ENCODE assay signal across 17 cellular contexts in the genomic region with DNA sequence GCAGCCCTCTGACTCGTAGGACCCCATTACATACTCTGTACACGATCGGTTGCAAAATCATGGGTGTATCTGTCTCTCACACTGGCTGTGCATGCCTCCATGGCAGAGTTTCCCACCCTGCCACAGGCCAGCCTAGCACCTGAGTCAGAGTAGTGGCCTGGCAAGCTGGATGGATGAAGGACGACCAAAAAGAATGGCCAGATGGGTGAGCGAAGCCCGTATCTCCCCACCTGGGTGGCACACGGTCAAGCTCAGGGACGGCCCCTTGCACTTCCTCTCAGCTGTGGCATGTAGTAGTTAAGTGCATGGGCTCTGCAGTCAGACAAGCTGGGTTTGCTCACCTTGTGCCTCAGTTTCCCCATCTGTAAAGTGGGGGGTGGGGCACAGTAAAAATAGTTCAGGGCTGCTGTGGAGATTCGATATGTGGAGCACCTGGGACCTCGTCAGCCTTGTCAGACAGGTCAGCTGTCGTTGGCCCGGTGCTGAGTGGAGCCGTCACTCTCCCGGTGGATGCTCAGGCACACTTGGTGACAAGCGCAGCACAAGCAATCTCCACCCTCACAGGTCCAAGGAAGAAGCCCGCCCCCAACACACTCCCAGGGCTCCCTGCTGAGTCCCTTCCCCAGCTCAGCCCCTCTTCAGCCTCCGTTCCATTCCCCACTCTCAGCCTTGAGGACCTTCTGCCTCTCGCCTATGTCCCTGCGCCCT. TPM values are rescaled to one million over a fixed set of nuclear protein-coding genes. Genes with fewer than 3 reads are reported as not detected.
DNase-seq lines count a peak whose midpoint lies in the region; ATAC-seq and TF ChIP-seq lines count a peak whose summit lies in the region.
"Had no signal": no experiment of that assay in that cellular context is flagged by ENCODE, and none has a peak within 500 bp of the region (broad histone marks: within the 10 kb centered on the region; RNA-seq: fewer than 3 reads in every experiment).

No MANE protein-coding gene starts in this region.

- H3K27me3 ChIP-seq in psoas muscle (ENCODE audit: insufficient read depth in 3 of 3, low read length in 2 of 3) (no peaks in the 10 kb centered on the region), WERI-Rb-1 (ENCODE audit: insufficient read depth, low read depth, severe bottlenecking) (no peaks in the 10 kb centered on the region)

- no peak for TF ChIP-seq CTCF in psoas muscle (IDR thresholded peaks at IDR 0.05)
- TF ChIP-seq CTCF in WERI-Rb-1 (IDR thresholded peaks at IDR 0.05; ENCODE audit: low read depth, low read length): no peak

- DNase-seq in DMS79 treated with DMSO at 0.1 percent for 48 hours (lab: John Stamatoyannopoulos, UW) (peak; percentile 92), NCI-H226 (peak; percentile 48), psoas muscle (no peak), sciatic nerve (ENCODE audit: low spot score) (no peak), WERI-Rb-1 (no peak)
- DNase-seq: activated T-cell treated with anti-CD3 and anti-CD28 coated beads for 4 hours; DMS 273 treated with DMSO at 0.1 percent for 48 hours; endodermal cell; mucosa of descending colon; NCI-H510A; stimulated activated CD4-positive, alpha-beta T cell treated with anti-CD3 and anti-CD28 coated beads, Interleukin-12 subunit alpha, Interleukin-12 subunit beta, amount 100 ng/mL, for 4 hours had no signal

- no peaks in the 10 kb centered on the region for H3K36me3 ChIP-seq in psoas muscle (ENCODE audit: insufficient read depth in 1 of 2, low read depth in 1 of 2)
- H3K36me3 ChIP-seq in WERI-Rb-1: no peaks in the 10 kb centered on the region

- H3K4me1 ChIP-seq in psoas muscle: peaks cover 18% of the 10 kb centered on the region

- intact Hi-C loops in psoas muscle (cut with DNase I) (no loop called here), sciatic nerve (cut with DNase I) (no loop called here)

- WGBS in psoas muscle, 3 donors: 80 to 88% (median 86%) methylated on average over 19 of the region's 19 CpGs

- H3K4me3 ChIP-seq in psoas muscle: no peak overlapping the region
- no peak overlapping the region for H3K4me3 ChIP-seq in WERI-Rb-1 (ENCODE audit: low read depth, low read length)
- H3K4me3 ChIP-seq: mucosa of descending colon, SK-N-MC had no signal

- H3K9me3 ChIP-seq in psoas muscle: no peaks in the 10 kb centered on the region
- H3K9me3 ChIP-seq in WERI-Rb-1 (ENCODE audit: severe bottlenecking): no peaks in the 10 kb centered on the region
- H3K9me3 ChIP-seq: mucosa of descending colon had no signal

- ATAC-seq in esophagus mucosa (peak; percentile 14), psoas muscle (no peak), GM18858 (IDR thresholded peaks at IDR 0.05; ENCODE audit: unreplicated experiment) (no peak), sciatic nerve (no peak), GM19463 (IDR thresholded peaks at IDR 0.05; ENCODE audit: unreplicated experiment) (no peak)
- ATAC-seq: mucosa of descending colon had no signal

- H3K27ac ChIP-seq in psoas muscle: peak overlapping the region; percentile 58
- H3K27ac ChIP-seq in WERI-Rb-1: no peak overlapping the region
- H3K27ac ChIP-seq: HL-60, SK-N-MC had no signal

RNA-seq across cellular contexts. Expression of a gene that starts 12.6 kb away (rescaled TPM):
- total RNA-seq in esophagus mucosa: 1.00 TPM
- 1 to 10 TPM in 2 of 4 donors, under 1 TPM in 2; 0.27 to 1.1 (median 0.72) TPM for total RNA-seq in psoas muscle
- 1 to 10 TPM in 1 of 3 donors, under 1 TPM in 2; 0.03 to 1.7 (median 0.10) TPM for polyA plus RNA-seq in psoas muscle
- total RNA-seq in sciatic nerve: 6.9 TPM
- total RNA-seq: osteocyte had no signal

RNA-seq across cellular contexts. Expression of a gene that starts 47.9 kb away (rescaled TPM):
- total RNA-seq in esophagus mucosa (25.5 TPM), psoas muscle (10 to 100 TPM; 20.9 to 38.8 (median 22.1) TPM), sciatic nerve (12.7 TPM)
- polyA plus RNA-seq in psoas muscle: 10 to 100 TPM; 18.1 to 92.3 (median 40.4) TPM

RNA-seq across cellular contexts. Expression of a gene that starts 59.1 kb away (rescaled TPM):
- total RNA-seq in esophagus mucosa: 33.6 TPM
- 10 to 100 TPM; 37.1 to 53.4 (median 51.1) TPM for total RNA-seq in psoas muscle
- polyA plus RNA-seq in psoas muscle: 10 to 100 TPM; 23.2 to 56.3 (median 35.4) TPM
- total RNA-seq in sciatic nerve: 56.6 TPM

Comparison
In these comparisons a context has a peak if more than half of its experiments do, and no peak if none do; other contexts are left out.
1. DNase-seq: peak in DMS79 treated with DMSO at 0.1 percent for 48 hours (single experiment) and NCI-H226 (single experiment); none in psoas muscle (0 of 2), sciatic nerve (single experiment) and WERI-Rb-1 (single experiment).